8 cellular contexts compared by ENCODE assay signal in genomic region chr17:39667262-39668140, GRCh38. TPM values are rescaled to one million over a fixed set of nuclear protein-coding genes. Genes with fewer than 3 reads are reported as not detected.
DNase-seq lines count a peak whose midpoint lies in the region; ATAC-seq, FAIRE-seq and TF ChIP-seq lines count a peak whose summit lies in the region.

No MANE protein-coding gene starts in this region.

- intact Hi-C loops in natural killer cell (cut with micrococcal nuclease): loop anchor here (5.0 kb wide), 1 partner anchor 45 kb away; no protein-coding TSS in a partner anchor

- no peaks in the 10 kb centered on the region for H3K36me3 Mint-ChIP-seq in CD4-positive, CD25-positive, alpha-beta regulatory T cell
- no peaks in the 10 kb centered on the region for H3K36me3 Mint-ChIP-seq in natural killer cell

- WGBS in ectodermal cell, 2 experiments: 5 to 7% methylated on average over 61 of the region's 61 CpGs

- no peaks in the 10 kb centered on the region for H3K9me3 Mint-ChIP-seq in CD4-positive, CD25-positive, alpha-beta regulatory T cell
- no peaks in the 10 kb centered on the region for H3K9me3 Mint-ChIP-seq in natural killer cell

- no peak for DNase-seq in CD4-positive, CD25-positive, alpha-beta regulatory T cell
- DNase-seq in NCI-H82 treated with DMSO at 0.1 percent for 48 hours (lab: John Stamatoyannopoulos, UW; ENCODE audit: unreplicated experiment) (peak; percentile 36), natural killer cell (peak; percentile 27), AG20443 (ENCODE audit: low spot score) (no peak), RCC 7860 (ENCODE audit: low spot score) (no peak), NCI-H1105 treated with DMSO at 0.1 percent for 48 hours (lab: John Stamatoyannopoulos, UW) (no peak)

- peak overlapping the region in 3 of 4 donors; percentile 22 to 72 (median 38) for H3K4me3 Mint-ChIP-seq in CD4-positive, CD25-positive, alpha-beta regulatory T cell
- peak overlapping the region; percentile 84 for H3K4me3 Mint-ChIP-seq in natural killer cell

- H3K4me1 Mint-ChIP-seq in CD4-positive, CD25-positive, alpha-beta regulatory T cell: peaks cover 0 to 25% (median 9%) of the 10 kb centered on the region in 4 donors
- H3K4me1 Mint-ChIP-seq in natural killer cell: peaks cover 7 to 31% of the 10 kb centered on the region in 2 donors

- ATAC-seq in CD4-positive, CD25-positive, alpha-beta regulatory T cell (ENCODE audit: low read depth in 2 of 2): no peak
- peak; percentile 38 to 57 (median 47) for ATAC-seq in natural killer cell
- ATAC-seq in GM21825 (IDR thresholded peaks at IDR 0.05; ENCODE audit: unreplicated experiment): no peak

- TF ChIP-seq CTCF in natural killer cell (IDR thresholded peaks at IDR 0.05): no peak

- no peaks in the 10 kb centered on the region for H3K9me3 ChIP-seq in CD4-positive, CD25-positive, alpha-beta regulatory T cell (ENCODE audit: control insufficient read depth in 2 of 2, low read length in 2 of 2)
- no peaks in the 10 kb centered on the region for H3K9me3 ChIP-seq in ectodermal cell (ENCODE audit: control insufficient read depth, low read length)

- H3K4me3 ChIP-seq in CD4-positive, CD25-positive, alpha-beta regulatory T cell (ENCODE audit: low read depth, low read length): no peak overlapping the region
- peak overlapping the region; percentile 28 for H3K4me3 ChIP-seq in ectodermal cell (ENCODE audit: insufficient read depth, low read depth, low read length)

- peaks cover 40% of the 10 kb centered on the region for H3K27me3 Mint-ChIP-seq in CD4-positive, CD25-positive, alpha-beta regulatory T cell
- no peaks in the 10 kb centered on the region for H3K27me3 Mint-ChIP-seq in natural killer cell (ENCODE audit: low read depth in 2 of 2)

- H3K36me3 ChIP-seq in CD4-positive, CD25-positive, alpha-beta regulatory T cell (ENCODE audit: control insufficient read depth, insufficient read depth, low read length): no peaks in the 10 kb centered on the region
- H3K36me3 ChIP-seq in ectodermal cell (ENCODE audit: control insufficient read depth, insufficient read depth, low read length): no peaks in the 10 kb centered on the region

- peaks cover 20% of the 10 kb centered on the region for H3K4me1 ChIP-seq in CD4-positive, CD25-positive, alpha-beta regulatory T cell (ENCODE audit: control insufficient read depth, insufficient read depth, low read length, poor library complexity, severe bottlenecking)
- peaks cover 17% of the 10 kb centered on the region for H3K4me1 ChIP-seq in ectodermal cell (ENCODE audit: control insufficient read depth, insufficient read depth, low read length)

- H3K27ac Mint-ChIP-seq in CD4-positive, CD25-positive, alpha-beta regulatory T cell: peak overlapping the region in 1 of 3 donors; percentile 14
- peak overlapping the region in 1 of 2 donors; percentile 44 for H3K27ac Mint-ChIP-seq in natural killer cell

- H3K27me3 ChIP-seq in CD4-positive, CD25-positive, alpha-beta regulatory T cell (ENCODE audit: control insufficient read depth, insufficient read depth, low read length): peaks cover 7% of the 10 kb centered on the region
- peaks cover 58% of the 10 kb centered on the region for H3K27me3 ChIP-seq in ectodermal cell (ENCODE audit: control insufficient read depth, insufficient read depth, low read length, poor library complexity, severe bottlenecking)

- no peak for FAIRE-seq in RCC 7860 (lab: Jason Lieb, UNC)

- H3K27ac ChIP-seq in CD4-positive, CD25-positive, alpha-beta regulatory T cell (ENCODE audit: insufficient read depth, low read length, poor library complexity, severe bottlenecking): no peak overlapping the region
- no peak overlapping the region for H3K27ac ChIP-seq in ectodermal cell (ENCODE audit: insufficient read depth, low read depth, low read length, poor library complexity, severe bottlenecking)

RNA-seq across cellular contexts. Expression of gene PNMT, which starts 0.8 kb away (rescaled TPM):
- 1.2 TPM for total RNA-seq in CD4-positive, CD25-positive, alpha-beta regulatory T cell
- polyA plus RNA-seq in CD4-positive, CD25-positive, alpha-beta regulatory T cell: not detected
- polyA plus RNA-seq in ectodermal cell (2013, experiment 1 of 4): not detected
- polyA plus RNA-seq in ectodermal cell (2013, experiment 2 of 4): 0.68 TPM
- polyA plus RNA-seq in ectodermal cell (2013, experiment 3 of 4): 0.75 TPM
- 0.81 TPM for polyA plus RNA-seq in ectodermal cell (2013, experiment 4 of 4)
- total RNA-seq in natural killer cell: 1 to 10 TPM; 1.2 to 2.5 (median 2.2) TPM

RNA-seq across cellular contexts. Expression of gene TCAP, which starts 2.4 kb away (rescaled TPM):
- total RNA-seq in CD4-positive, CD25-positive, alpha-beta regulatory T cell: 3.4 TPM
- polyA plus RNA-seq in CD4-positive, CD25-positive, alpha-beta regulatory T cell: under 1 TPM in 1 of 4 donors, not detected in 3; 0.07 TPM
- polyA plus RNA-seq in ectodermal cell (2013, experiment 1 of 4): 2.3 TPM
- polyA plus RNA-seq in ectodermal cell (2013, experiment 2 of 4): 2.0 TPM
- 1.7 TPM for polyA plus RNA-seq in ectodermal cell (2013, experiment 3 of 4)
- 2.6 TPM for polyA plus RNA-seq in ectodermal cell (2013, experiment 4 of 4)
- total RNA-seq in natural killer cell: 1 to 10 TPM; 1.3 to 3.8 (median 2.4) TPM

RNA-seq across cellular contexts. Expression of gene PGAP3, which starts 20.4 kb away (rescaled TPM):
- 28.0 TPM for total RNA-seq in CD4-positive, CD25-positive, alpha-beta regulatory T cell
- 10 to 100 TPM; 15.2 to 23.3 (median 17.5) TPM for polyA plus RNA-seq in CD4-positive, CD25-positive, alpha-beta regulatory T cell
- 20.3 TPM for polyA plus RNA-seq in ectodermal cell (2013, experiment 1 of 4)
- 17.9 TPM for polyA plus RNA-seq in ectodermal cell (2013, experiment 2 of 4)
- 13.2 TPM for polyA plus RNA-seq in ectodermal cell (2013, experiment 3 of 4)
- 16.9 TPM for polyA plus RNA-seq in ectodermal cell (2013, experiment 4 of 4)
- total RNA-seq in natural killer cell: 10 to 100 TPM; 45.8 to 57.8 (median 52.4) TPM

RNA-seq across cellular contexts. Expression of gene STARD3, which starts 30.6 kb away (rescaled TPM):
- 95.9 TPM for total RNA-seq in CD4-positive, CD25-positive, alpha-beta regulatory T cell
- polyA plus RNA-seq in CD4-positive, CD25-positive, alpha-beta regulatory T cell: 10 to 100 TPM; 45.4 to 48.6 (median 46.5) TPM
- polyA plus RNA-seq in ectodermal cell (2013, experiment 1 of 4): 61.1 TPM
- polyA plus RNA-seq in ectodermal cell (2013, experiment 2 of 4): 56.5 TPM
- polyA plus RNA-seq in ectodermal cell (2013, experiment 3 of 4): 39.6 TPM
- polyA plus RNA-seq in ectodermal cell (2013, experiment 4 of 4): 43.2 TPM
- 100 to 1,000 TPM in 2 of 3 donors, 10 to 100 TPM in 1; 97.1 to 115 (median 105) TPM for total RNA-seq in natural killer cell

RNA-seq across cellular contexts. Expression of gene ERBB2, which starts 32.4 kb away (rescaled TPM):
- total RNA-seq in CD4-positive, CD25-positive, alpha-beta regulatory T cell: 5.5 TPM
- polyA plus RNA-seq in CD4-positive, CD25-positive, alpha-beta regulatory T cell: under 1 TPM; 0.36 to 0.80 (median 0.57) TPM
- polyA plus RNA-seq in ectodermal cell (2013, experiment 1 of 4): 92.9 TPM
- polyA plus RNA-seq in ectodermal cell (2013, experiment 2 of 4): 108 TPM
- polyA plus RNA-seq in ectodermal cell (2013, experiment 3 of 4): 76.4 TPM
- polyA plus RNA-seq in ectodermal cell (2013, experiment 4 of 4): 82.8 TPM
- total RNA-seq in natural killer cell: 100 to 1,000 TPM in 1 of 3 donors, 10 to 100 TPM in 2; 77.6 to 115 (median 82.1) TPM

Comparison
In these comparisons a context has a peak if more than half of its experiments do, and no peak if none do; other contexts are left out.
1. ATAC-seq: peak in natural killer cell (3 of 3); none in CD4-positive, CD25-positive, alpha-beta regulatory T cell (0 of 2) and GM21825 (single experiment).
2. DNase-seq: peak in NCI-H82 treated with DMSO at 0.1 percent for 48 hours (single experiment) and natural killer cell (single experiment); none in CD4-positive, CD25-positive, alpha-beta regulatory T cell (0 of 3), AG20443 (single experiment), RCC 7860 (single experiment) and NCI-H1105 treated with DMSO at 0.1 percent for 48 hours (single experiment).